In the genomic region with DNA sequence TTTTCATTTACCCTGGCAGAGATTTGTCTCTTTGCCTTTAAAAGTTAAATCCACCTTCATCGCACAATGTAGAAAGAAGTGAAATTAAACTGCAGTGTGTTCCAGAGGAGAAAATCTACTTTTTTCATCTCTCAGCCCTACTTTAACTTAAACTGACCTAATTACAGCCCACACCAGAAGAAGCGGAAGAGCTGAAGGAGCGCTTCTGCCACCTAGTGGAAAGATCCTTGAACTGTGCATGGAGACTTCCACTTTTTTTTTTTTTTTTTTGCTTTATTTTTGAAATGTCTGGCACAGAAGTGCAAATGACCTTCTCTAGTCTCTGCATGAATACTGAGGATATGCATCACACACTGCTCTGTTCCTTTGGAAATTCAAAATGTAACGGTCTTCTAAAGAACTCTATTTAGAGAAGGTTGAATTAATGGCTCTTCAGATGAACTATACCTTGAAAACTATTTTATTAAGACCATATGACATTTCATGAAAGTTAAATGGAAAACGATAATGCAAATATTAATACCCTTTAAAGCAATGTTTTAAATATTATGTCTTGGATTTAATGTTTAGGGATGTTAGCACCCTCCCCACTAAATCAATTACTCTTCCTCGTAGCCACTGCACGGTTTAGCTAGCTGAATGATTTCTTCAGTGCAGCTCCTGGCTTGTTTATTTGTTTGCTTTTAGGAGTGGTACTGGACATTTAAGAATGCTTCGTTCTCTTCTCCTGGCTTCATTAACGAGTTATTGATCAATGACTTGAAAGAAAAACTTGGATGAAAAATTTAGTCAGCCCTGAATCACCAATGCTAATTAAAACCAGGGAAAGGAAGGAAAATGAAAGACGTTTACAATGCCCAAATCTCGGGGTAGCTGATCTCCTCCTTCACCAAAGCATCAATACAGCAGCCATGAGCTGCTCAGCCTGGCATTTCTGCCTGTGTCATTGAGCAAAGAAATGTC, we compare ENCODE assay signal across 1 cellular context.
TF ChIP-seq lines count a peak whose summit lies in the region.

No MANE protein-coding gene starts in this region.

TF ChIP-seq in HCT116, 20 proteins besides CTCF, POLR2A, EP300 and RAD21 (continued from another document):
- TF ChIP-seq TCF7L2 (IDR thresholded peaks at IDR 0.05; ENCODE audit: borderline replicate concordance, extremely low read depth, insufficient read depth, insufficient read length) = no peak
- TF ChIP-seq POLR2AphosphoS5 (IDR thresholded peaks at IDR 0.05; ENCODE audit: low read depth, low read length) = no peak
- TF ChIP-seq, protein P1, sequence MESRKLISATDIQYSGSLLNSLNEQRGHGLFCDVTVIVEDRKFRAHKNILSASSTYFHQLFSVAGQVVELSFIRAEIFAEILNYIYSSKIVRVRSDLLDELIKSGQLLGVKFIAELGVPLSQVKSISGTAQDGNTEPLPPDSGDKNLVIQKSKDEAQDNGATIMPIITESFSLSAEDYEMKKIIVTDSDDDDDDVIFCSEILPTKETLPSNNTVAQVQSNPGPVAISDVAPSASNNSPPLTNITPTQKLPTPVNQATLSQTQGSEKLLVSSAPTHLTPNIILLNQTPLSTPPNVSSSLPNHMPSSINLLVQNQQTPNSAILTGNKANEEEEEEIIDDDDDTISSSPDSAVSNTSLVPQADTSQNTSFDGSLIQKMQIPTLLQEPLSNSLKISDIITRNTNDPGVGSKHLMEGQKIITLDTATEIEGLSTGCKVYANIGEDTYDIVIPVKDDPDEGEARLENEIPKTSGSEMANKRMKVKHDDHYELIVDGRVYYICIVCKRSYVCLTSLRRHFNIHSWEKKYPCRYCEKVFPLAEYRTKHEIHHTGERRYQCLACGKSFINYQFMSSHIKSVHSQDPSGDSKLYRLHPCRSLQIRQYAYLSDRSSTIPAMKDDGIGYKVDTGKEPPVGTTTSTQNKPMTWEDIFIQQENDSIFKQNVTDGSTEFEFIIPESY (IDR thresholded peaks at IDR 0.05; ENCODE audit: extremely low read depth, insufficient replicate concordance, low read length) = no peak
- TF ChIP-seq, protein P2, sequence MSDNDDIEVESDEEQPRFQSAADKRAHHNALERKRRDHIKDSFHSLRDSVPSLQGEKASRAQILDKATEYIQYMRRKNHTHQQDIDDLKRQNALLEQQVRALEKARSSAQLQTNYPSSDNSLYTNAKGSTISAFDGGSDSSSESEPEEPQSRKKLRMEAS (IDR thresholded peaks at IDR 0.05) = no peak
- TF ChIP-seq CEBPB (IDR thresholded peaks at IDR 0.05; ENCODE audit: low read depth) = no peak
- TF ChIP-seq ELF1 (IDR thresholded peaks at IDR 0.05; ENCODE audit: borderline replicate concordance, low read depth) = no peak
- no peak for TF ChIP-seq EZH2 (IDR thresholded peaks at IDR 0.05)
- TF ChIP-seq JUND (IDR thresholded peaks at IDR 0.05) = no peak
